ENCODE assay signal across 13 cellular contexts in genomic region chr17:53722407-53722806, GRCh38.
DNase-seq lines count a peak whose midpoint lies in the region; ATAC-seq and TF ChIP-seq lines count a peak whose summit lies in the region.
"Had no signal": no experiment of that assay in that cellular context is flagged by ENCODE, and none has a peak within 500 bp of the region (broad histone marks: within the 10 kb centered on the region; RNA-seq: fewer than 3 reads in every experiment).

No MANE protein-coding gene starts in this region.

- peak overlapping the region; percentile 89 for H3K27ac ChIP-seq in SJSA1
- no peak overlapping the region for H3K27ac ChIP-seq in naive thymus-derived CD4-positive, alpha-beta T cell (ENCODE audit: low read depth, low read length)

- no peaks in the 10 kb centered on the region for H3K27me3 Mint-ChIP-seq in naive thymus-derived CD4-positive, alpha-beta T cell
- H3K27me3 Mint-ChIP-seq: activated CD4-positive, alpha-beta T cell treated with anti-CD3 and anti-CD28 coated beads, Interleukin-2, amount 10 ng/mL, durations not matched to agents 24 days and 14 days; progenitor cell of endocrine pancreas; type B pancreatic cell had no signal

- H3K4me2 ChIP-seq in skeletal muscle satellite cell (ENCODE audit: low read length): peak overlapping the region; percentile 60

- no peaks in the 10 kb centered on the region for H3K36me3 ChIP-seq in SJSA1
- H3K36me3 ChIP-seq in skeletal muscle satellite cell (ENCODE audit: insufficient read depth, low read length): no peaks in the 10 kb centered on the region
- H3K36me3 ChIP-seq in naive thymus-derived CD4-positive, alpha-beta T cell (ENCODE audit: control insufficient read depth in 2 of 3, insufficient read depth in 3 of 3, low read length in 3 of 3): no peaks in the 10 kb centered on the region

- H3K4me3 ChIP-seq in SJSA1 (no peak overlapping the region), skeletal muscle satellite cell (ENCODE audit: low read length) (peak overlapping the region; percentile 42)
- no peak overlapping the region for H3K4me3 ChIP-seq in naive thymus-derived CD4-positive, alpha-beta T cell (ENCODE audit: low read length)

- H3K9me3 ChIP-seq in SJSA1 (replicated peaks) (peaks cover 19% of the 10 kb centered on the region), skeletal muscle satellite cell (replicated peaks; ENCODE audit: low read length) (peaks cover 4% of the 10 kb centered on the region)
- peaks cover 0 to 8% (median 0%) of the 10 kb centered on the region in 3 experiments for H3K9me3 ChIP-seq in naive thymus-derived CD4-positive, alpha-beta T cell (ENCODE audit: control insufficient read depth in 2 of 3, low read length in 3 of 3)

- no peak overlapping the region for H3K27ac Mint-ChIP-seq in naive thymus-derived CD4-positive, alpha-beta T cell
- H3K27ac Mint-ChIP-seq: activated CD4-positive, alpha-beta T cell treated with anti-CD3 and anti-CD28 coated beads, Interleukin-2, amount 10 ng/mL, durations not matched to agents 24 days and 14 days; progenitor cell of endocrine pancreas; type B pancreatic cell had no signal

- intact Hi-C loops in naive thymus-derived CD4-positive, alpha-beta T cell (cut with micrococcal nuclease): no loop called here

- CTCF ChIA-PET in naive thymus-derived CD4-positive, alpha-beta T cell (lab: Charles Lee): interaction anchor here (0.6 kb wide), 1 partner anchor 897 kb away, joined by 4 read pairs; no protein-coding TSS in a partner anchor

- no peaks in the 10 kb centered on the region for H3K36me3 Mint-ChIP-seq in naive thymus-derived CD4-positive, alpha-beta T cell
- H3K36me3 Mint-ChIP-seq: type B pancreatic cell had no signal

- H3K4me1 ChIP-seq in SJSA1 (replicated peaks) (0 out of 2 replicates have a peak, but pooled peaks cover 3% of the 10 kb centered on the region), skeletal muscle satellite cell (ENCODE audit: control insufficient read depth, insufficient read depth, low read length) (peaks cover 16% of the 10 kb centered on the region)
- no peaks in the 10 kb centered on the region for H3K4me1 ChIP-seq in naive thymus-derived CD4-positive, alpha-beta T cell (ENCODE audit: control insufficient read depth in 2 of 2, insufficient read depth in 2 of 2, low read length in 2 of 2)

- no peaks in the 10 kb centered on the region for H3K4me1 Mint-ChIP-seq in naive thymus-derived CD4-positive, alpha-beta T cell
- H3K4me1 Mint-ChIP-seq: activated CD4-positive, alpha-beta T cell treated with anti-CD3 and anti-CD28 coated beads, Interleukin-2, amount 10 ng/mL, durations not matched to agents 24 days and 14 days had no signal

- peaks cover 0 to 15% (median 2%) of the 10 kb centered on the region in 11 donors for H3K9me3 Mint-ChIP-seq in naive thymus-derived CD4-positive, alpha-beta T cell
- H3K9me3 Mint-ChIP-seq: type B pancreatic cell had no signal

- POLR2A ChIA-PET in naive thymus-derived CD4-positive, alpha-beta T cell (lab: Charles Lee): no interaction called here

- no peak for ATAC-seq in naive thymus-derived CD4-positive, alpha-beta T cell
- ATAC-seq in GM19463 (IDR thresholded peaks at IDR 0.05; ENCODE audit: unreplicated experiment): no peak

- DNase-seq in GM04503 (ENCODE audit: low read depth): peak; percentile 98
- DNase-seq in SJSA1 (ENCODE audit: low read depth in 1 of 2, low spot score in 2 of 2): peak; percentile 57 to 62
- peak; percentile 84 for DNase-seq in fibroblast of gingiva (ENCODE audit: low read depth)
- DNase-seq in GM20000 (ENCODE audit: low spot score): no peak
- DNase-seq in naive thymus-derived CD4-positive, alpha-beta T cell: no peak
- DNase-seq in GM19240 (ENCODE audit: insufficient read length, low spot score): no peak
- DNase-seq: activated CD4-positive, alpha-beta T cell treated with anti-CD3 and anti-CD28 coated beads, Interleukin-2, amount 10 ng/mL, durations not matched to agents 24 days and 14 days; activated naive CD4-positive, alpha-beta T cell treated with Interleukin-2 at 50 U/mL for 16 hours; effector memory CD4-positive, alpha-beta T cell had no signal

- TF ChIP-seq CTCF in GM20000 (IDR thresholded peaks at IDR 0.05; ENCODE audit: extremely low read depth, missing control alignments): no peak

- peak overlapping the region; percentile 43 for H3K9ac ChIP-seq in skeletal muscle satellite cell (ENCODE audit: low read depth, low read length)

- H3K4me3 Mint-ChIP-seq in naive thymus-derived CD4-positive, alpha-beta T cell: no peak overlapping the region
- H3K4me3 Mint-ChIP-seq: activated CD4-positive, alpha-beta T cell treated with anti-CD3 and anti-CD28 coated beads, Interleukin-2, amount 10 ng/mL, durations not matched to agents 24 days and 14 days; type B pancreatic cell had no signal

- H3K27me3 ChIP-seq in SJSA1 (replicated peaks) (no peaks in the 10 kb centered on the region), skeletal muscle satellite cell (ENCODE audit: control insufficient read depth, insufficient read depth, low read length) (no peaks in the 10 kb centered on the region)
- no peaks in the 10 kb centered on the region for H3K27me3 ChIP-seq in naive thymus-derived CD4-positive, alpha-beta T cell (ENCODE audit: control insufficient read depth in 2 of 2, insufficient read depth in 2 of 2, low read length in 2 of 2)

Comparison
In these comparisons a context has a peak if more than half of its experiments do, and no peak if none do; other contexts are left out.
1. DNase-seq: peak in GM04503 (single experiment), SJSA1 (2 of 2) and fibroblast of gingiva (single experiment); none in GM20000 (single experiment), naive thymus-derived CD4-positive, alpha-beta T cell (0 of 9) and GM19240 (single experiment).